8 cellular contexts compared by ENCODE assay signal in the genomic region with DNA sequence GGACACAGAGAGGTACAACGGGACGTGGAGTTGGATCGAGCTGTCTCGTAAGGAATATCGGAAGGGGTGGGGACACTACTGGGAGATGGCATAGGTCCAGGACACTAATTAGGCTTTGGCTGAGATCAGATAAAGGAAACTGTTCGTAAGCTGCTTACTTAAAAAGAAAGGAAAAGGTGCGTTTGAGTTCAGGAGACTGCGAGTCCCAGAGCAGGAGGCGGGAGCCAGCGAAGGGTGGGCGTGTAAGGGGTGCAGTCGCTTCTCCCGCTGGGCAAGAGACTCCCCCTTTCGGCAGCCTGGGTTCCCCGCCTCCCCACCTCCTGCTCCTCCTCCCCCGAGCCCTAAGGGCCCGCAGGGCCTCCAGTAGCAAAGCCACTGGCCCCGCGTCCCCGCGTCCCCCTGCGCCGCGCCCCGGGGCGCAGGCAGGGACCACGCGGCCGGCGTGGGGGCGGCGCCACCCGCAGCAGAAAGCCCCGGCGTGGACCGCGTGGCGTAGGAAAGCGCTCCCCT. TPM values are rescaled to one million over a fixed set of nuclear protein-coding genes. Genes with fewer than 3 reads are reported as not detected.
DNase-seq lines count a peak whose midpoint lies in the region; ATAC-seq and TF ChIP-seq lines count a peak whose summit lies in the region.

No MANE protein-coding gene starts in this region.

- H3K9me2 ChIP-seq in HCT116 (ENCODE audit: insufficient read depth) = no peaks in the 10 kb centered on the region

- peak; percentile 53 for ATAC-seq in HCT116
- ATAC-seq in activated B cell treated with CpG ODN at 0.5 μM for 24 hours (ENCODE audit: low read depth) = peak; percentile 52
- ATAC-seq in left lung = peak; percentile 36

- RAD21 ChIA-PET in HCT116 (lab: Charles Lee; ENCODE audit: low non-redundant PET in 1 of 2, low total read pairs in 2 of 2, uncharacterized antibody in 2 of 2, unreplicated experiment in 2 of 2) = interaction anchor here in 1 of 2 experiments (0.6 kb wide), 1 partner anchor 45 kb away, joined by 3 read pairs; no protein-coding TSS in a partner anchor

- H3K27ac Mint-ChIP-seq in activated B cell treated with CpG ODN at 0.5 μM for 24 hours = peak overlapping the region; percentile 38

- POLR2A ChIA-PET in HCT116 (lab: Charles Lee) (no interaction called here), activated B cell treated with CpG ODN at 0.5 μM for 24 hours (lab: Charles Lee) (interaction anchor here (0.6 kb wide), 1 partner anchor 10 kb away, joined by 6 read pairs; no protein-coding TSS in a partner anchor)

- H3K4me1 Mint-ChIP-seq in activated B cell treated with CpG ODN at 0.5 μM for 24 hours = peaks cover 26% of the 10 kb centered on the region

- H3K27ac ChIP-seq in HCT116 (ENCODE audit: low read depth, low read length) (peak overlapping the region; percentile 96), left lung (peak overlapping the region; percentile 72 to 82)

- CTCF ChIA-PET in HCT116 (lab: Charles Lee) (interaction anchor here (1.0 to 2.5 kb wide), 3 partner anchors 13 to 109 kb away, joined by 3 to 12 read pairs (median 6); no protein-coding TSS in a partner anchor), activated B cell treated with CpG ODN at 0.5 μM for 24 hours (lab: Charles Lee) (interaction anchor here (1.0 to 2.7 kb wide), 5 partner anchors 80 to 111 kb away, joined by 3 to 14 read pairs (median 4); no protein-coding TSS in a partner anchor)

- TF ChIP-seq POLR2A in GM15510 (IDR thresholded peaks at IDR 0.05; ENCODE audit: borderline replicate concordance, extremely low read depth, insufficient read length) (peak; percentile 3), HCT116 (IDR thresholded peaks at IDR 0.05; ENCODE audit: borderline replicate concordance, extremely low read depth, insufficient read depth, insufficient read length) (peak; percentile 11)

- no peak for TF ChIP-seq RAD21 in HCT116 (IDR thresholded peaks at IDR 0.05; ENCODE audit: low read depth)

- TF ChIP-seq CTCF in HCT116 (IDR thresholded peaks at IDR 0.05 in 2 of 3, conservative IDR thresholded peaks at IDR 0.05 in 1 of 3; ENCODE audit: borderline replicate concordance in 1 of 3, insufficient read depth in 1 of 3, low read depth in 2 of 3, low read length in 2 of 3) = no peak
- no peak for TF ChIP-seq CTCF in activated B cell treated with CpG ODN at 0.5 μM for 24 hours (IDR thresholded peaks at IDR 0.05)
- TF ChIP-seq CTCF in choroid plexus epithelial cell (conservative IDR thresholded peaks at IDR 0.05; ENCODE audit: low read depth, low read length) = peak; percentile 27
- peak in 1 of 2 donors; percentile 14 for TF ChIP-seq CTCF in left lung (IDR thresholded peaks at IDR 0.05)

- no peaks in the 10 kb centered on the region for H3K9me3 ChIP-seq in HCT116 (ENCODE audit: control insufficient read depth in 1 of 2, insufficient read depth in 1 of 2, low read depth in 1 of 2, low read length in 2 of 2)
- no peaks in the 10 kb centered on the region for H3K9me3 ChIP-seq in left lung

- H3K4me2 ChIP-seq in HCT116 (ENCODE audit: low read length) = peak overlapping the region; percentile 97

- H3K4me1 ChIP-seq in HCT116 (ENCODE audit: control insufficient read depth in 1 of 2, insufficient read depth in 2 of 2, low read length in 2 of 2) = peaks cover 36 to 56% of the 10 kb centered on the region in 2 experiments
- peaks cover 0 to 48% of the 10 kb centered on the region in 2 donors for H3K4me1 ChIP-seq in left lung

- no peaks in the 10 kb centered on the region for H4K20me1 ChIP-seq in HCT116 (ENCODE audit: insufficient read depth)

- intact Hi-C loops in HCT116 (cut with micrococcal nuclease) = no loop called here
- intact Hi-C loops in activated B cell treated with CpG ODN at 0.5 μM for 24 hours (cut with micrococcal nuclease) = loop anchor here (1.0 to 5.0 kb wide), 4 partner anchors 20 to 377 kb away; a partner anchor contains a TSS
- intact Hi-C loops in left lung (cut with DNase I) = no loop called here

- H2AFZ ChIP-seq in HCT116 (ENCODE audit: low read depth, low read length, poor library complexity, severe bottlenecking) = peak overlapping the region; percentile 22

- H3K27me3 Mint-ChIP-seq in activated B cell treated with CpG ODN at 0.5 μM for 24 hours = no peaks in the 10 kb centered on the region

- H3K9ac ChIP-seq in HCT116 (ENCODE audit: low read length) = peak overlapping the region; percentile 86

- H3K4me3 Mint-ChIP-seq in activated B cell treated with CpG ODN at 0.5 μM for 24 hours = peak overlapping the region; percentile 82

- peaks cover 52% of the 10 kb centered on the region for H3K79me2 ChIP-seq in HCT116 (ENCODE audit: insufficient read depth, low read length)

- no TSS peak for BruUV-seq in HCT116 (replicated peaks; lab: Mats Ljungman, UMichigan)

- H3K9me3 Mint-ChIP-seq in activated B cell treated with CpG ODN at 0.5 μM for 24 hours = no peaks in the 10 kb centered on the region

- peak overlapping the region; percentile 55 to 82 for H3K4me3 ChIP-seq in HCT116 (replicated peaks in 1 of 2; ENCODE audit: low read depth in 1 of 2, low read length in 2 of 2)
- H3K4me3 ChIP-seq in choroid plexus epithelial cell (ENCODE audit: low read depth, low read length) = peak overlapping the region; percentile 81
- H3K4me3 ChIP-seq in left lung = peak overlapping the region; percentile 86 to 94

- DNase-seq in HCT116 (ENCODE audit: low read depth, low spot score) = peak; percentile 23
- DNase-seq in M059J (ENCODE audit: low read depth) = peak; percentile 70
- peak; percentile 29 for DNase-seq in activated B cell treated with CpG ODN at 0.5 μM for 24 hours
- peak; percentile 35 for DNase-seq in choroid plexus epithelial cell (ENCODE audit: low read depth)
- DNase-seq in left lung = peak; percentile 64 to 85
- peak; percentile 15 to 22 for DNase-seq in stimulated activated CD4-positive, alpha-beta T cell treated with anti-CD3 and anti-CD28 coated beads, Interleukin-4, amount 100 ng/mL, for 48 hours (ENCODE audit: low read depth in 2 of 2)
- no peak for DNase-seq in putamen (ENCODE audit: low spot score)

- H3K36me3 Mint-ChIP-seq in activated B cell treated with CpG ODN at 0.5 μM for 24 hours (ENCODE audit: low read depth) = no peaks in the 10 kb centered on the region

- H3K36me3 ChIP-seq in HCT116 (ENCODE audit: control insufficient read depth in 1 of 2, insufficient read depth in 2 of 2, low read length in 2 of 2) (no peaks in the 10 kb centered on the region), left lung (no peaks in the 10 kb centered on the region)

- H3K27me3 ChIP-seq in HCT116 (ENCODE audit: insufficient read depth, low read length) (no peaks in the 10 kb centered on the region), left lung (peaks cover 0 to 22% of the 10 kb centered on the region in 2 donors)

TF ChIP-seq in HCT116, 20 proteins besides CTCF, POLR2A, EP300 and RAD21:
- TF ChIP-seq, protein P1, sequence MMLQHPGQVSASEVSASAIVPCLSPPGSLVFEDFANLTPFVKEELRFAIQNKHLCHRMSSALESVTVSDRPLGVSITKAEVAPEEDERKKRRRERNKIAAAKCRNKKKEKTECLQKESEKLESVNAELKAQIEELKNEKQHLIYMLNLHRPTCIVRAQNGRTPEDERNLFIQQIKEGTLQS (IDR thresholded peaks at IDR 0.05) = no peak
- peak; percentile 33 for TF ChIP-seq POLR2AphosphoS5 (IDR thresholded peaks at IDR 0.05; ENCODE audit: low read depth, low read length)
- no peak for TF ChIP-seq EGR1 (IDR thresholded peaks at IDR 0.05; ENCODE audit: low read depth)
- no peak for TF ChIP-seq EZH2 (IDR thresholded peaks at IDR 0.05)
- TF ChIP-seq, protein P2, sequence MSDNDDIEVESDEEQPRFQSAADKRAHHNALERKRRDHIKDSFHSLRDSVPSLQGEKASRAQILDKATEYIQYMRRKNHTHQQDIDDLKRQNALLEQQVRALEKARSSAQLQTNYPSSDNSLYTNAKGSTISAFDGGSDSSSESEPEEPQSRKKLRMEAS (IDR thresholded peaks at IDR 0.05) = no peak
- no peak for TF ChIP-seq ZNF274 (IDR thresholded peaks at IDR 0.05; ENCODE audit: low read depth, low read length)
TF ChIP-seq in HCT116: peak in this region for 1.

RNA-seq across cellular contexts. Expression of a gene that starts 0.6 kb away (rescaled TPM):
- total RNA-seq in HCT116 (2021; ENCODE audit: unreplicated experiment) (26.3 TPM), activated B cell treated with CpG ODN at 0.5 μM for 24 hours (10.8 and 11.7 TPM in 2 replicates), left lung (10 to 100 TPM; 26.2 to 38.3 TPM)
- polyA plus RNA-seq in HCT116 (2012) = 6.6 and 9.0 TPM in 2 replicates
- total RNA-seq in M059J (2014; rRNA removed; shearing (Covaris generic)) = 15.4 and 20.6 TPM in 2 replicates
